ENCODE assay signal across 10 cellular contexts in genomic region chr7:76515999-76516443, GRCh38. TPM values are rescaled to one million over a fixed set of nuclear protein-coding genes. Genes with fewer than 3 reads are reported as not detected.
A peak's percentile ranks its signal among the peaks of the same experiment; 100 is the strongest.
DNase-seq lines count a peak whose midpoint lies in the region; ATAC-seq and TF ChIP-seq lines count a peak whose summit lies in the region.
"Had no signal": no experiment of that assay in that cellular context is flagged by ENCODE, and none has a peak within 500 bp of the region (broad histone marks: within the 10 kb centered on the region; RNA-seq: fewer than 3 reads in every experiment).

No MANE protein-coding gene starts in this region.

- H3K4me3 Mint-ChIP-seq in MCF 10A (ENCODE audit: unreplicated experiment), result no peak overlapping the region
- H3K4me3 Mint-ChIP-seq: central memory CD8-positive, alpha-beta T cell had no signal

- no peaks in the 10 kb centered on the region for H3K9me3 Mint-ChIP-seq in MCF 10A (ENCODE audit: unreplicated experiment)
- H3K9me3 Mint-ChIP-seq: central memory CD8-positive, alpha-beta T cell had no signal

- WGBS in SK-N-SH (ENCODE audit: low lambda C conversion rate), result no CpG with 5 or more reads among the region's 32 CpGs
- no CpG with 5 or more reads among the region's 32 CpGs for WGBS in gastroesophageal sphincter (ENCODE audit: low coverage in 1 of 2), 2 donors
- 38% methylated on average over 13 of the region's 32 CpGs; no CpG with 5 or more reads in 1 of the 2 donors for WGBS in testis, 2 donors
- WGBS in esophagus squamous epithelium, 2 donors, result no CpG with 5 or more reads among the region's 32 CpGs

- H3K4me3 ChIP-seq in breast epithelium, result no peak overlapping the region
- no peak overlapping the region for H3K4me3 ChIP-seq in SK-N-SH (ENCODE audit: low read depth in 2 of 2, low read length in 1 of 2)
- H3K4me3 ChIP-seq in gastroesophageal sphincter, result peak overlapping the region in 1 of 2 donors; percentile 22
- H3K4me3 ChIP-seq in testis, result no peak overlapping the region
- no peak overlapping the region for H3K4me3 ChIP-seq in esophagus squamous epithelium

- no peak overlapping the region for H3K27ac Mint-ChIP-seq in MCF 10A (ENCODE audit: low read depth, unreplicated experiment)

- intact Hi-C loops in MCF 10A (cut with micrococcal nuclease), result no loop called here
- intact Hi-C loops in breast epithelium (cut with DNase I; ENCODE audit: low total_unique reads), result no loop called here
- intact Hi-C loops in testis (cut with DNase I; ENCODE audit: low total_unique reads), result no loop called here
- intact Hi-C loops in esophagus squamous epithelium (cut with DNase I), result no loop called here

- no peak for TF ChIP-seq EP300 in SK-N-SH (IDR thresholded peaks at IDR 0.05; ENCODE audit: borderline replicate concordance in 1 of 2, low read depth in 1 of 2, low read length in 1 of 2)
- TF ChIP-seq EP300 in gastroesophageal sphincter (IDR thresholded peaks at IDR 0.05), result no peak

- no peaks in the 10 kb centered on the region for H4K20me1 ChIP-seq in SK-N-SH (ENCODE audit: insufficient read depth)

- no peak overlapping the region for H2AFZ ChIP-seq in SK-N-SH (ENCODE audit: low read depth)

- H3K9me3 ChIP-seq in breast epithelium, result no peaks in the 10 kb centered on the region
- H3K9me3 ChIP-seq in SK-N-SH, result no peaks in the 10 kb centered on the region
- no peaks in the 10 kb centered on the region for H3K9me3 ChIP-seq in gastroesophageal sphincter
- no peaks in the 10 kb centered on the region for H3K9me3 ChIP-seq in testis
- no peaks in the 10 kb centered on the region for H3K9me3 ChIP-seq in esophagus squamous epithelium

- H3K27me3 ChIP-seq in breast epithelium (no peaks in the 10 kb centered on the region), SK-N-SH (ENCODE audit: insufficient read depth) (no peaks in the 10 kb centered on the region), gastroesophageal sphincter (no peaks in the 10 kb centered on the region), testis (no peaks in the 10 kb centered on the region), esophagus squamous epithelium (peaks cover 0 to 5% (median 0%) of the 10 kb centered on the region in 4 donors)

- no peak overlapping the region for H3K4me2 ChIP-seq in SK-N-SH

- H3K36me3 ChIP-seq in breast epithelium, result no peaks in the 10 kb centered on the region
- H3K36me3 ChIP-seq in SK-N-SH (replicated peaks in 1 of 2; ENCODE audit: control insufficient read depth in 1 of 2, insufficient read depth in 2 of 2, low read length in 1 of 2), result no peaks in the 10 kb centered on the region
- H3K36me3 ChIP-seq in gastroesophageal sphincter, result no peaks in the 10 kb centered on the region
- no peaks in the 10 kb centered on the region for H3K36me3 ChIP-seq in testis (ENCODE audit: low read depth, missing control alignments)
- H3K36me3 ChIP-seq in esophagus squamous epithelium, result no peaks in the 10 kb centered on the region

- no peaks in the 10 kb centered on the region for H3F3A ChIP-seq in SK-N-SH (replicated peaks; ENCODE audit: insufficient read depth)

- peak; percentile 52 for DNase-seq in MCF 10A (ENCODE audit: unreplicated experiment)
- no peak for DNase-seq in breast epithelium (ENCODE audit: low spot score in 2 of 2)
- DNase-seq in SK-N-SH, result peak; percentile 85
- peak; percentile 81 for DNase-seq in testis
- DNase-seq in esophagus squamous epithelium (lab: John Stamatoyannopoulos, UW), result no peak

- H3K9ac ChIP-seq in SK-N-SH, result no peak overlapping the region

- no TSS peak for BruUV-seq in MCF 10A (replicated peaks; lab: Mats Ljungman, UMichigan)

- H3K27ac ChIP-seq in breast epithelium (no peak overlapping the region), SK-N-SH (ENCODE audit: low read depth in 2 of 2, low read length in 1 of 2) (no peak overlapping the region), gastroesophageal sphincter (no peak overlapping the region), testis (no peak overlapping the region), esophagus squamous epithelium (no peak overlapping the region)

- no peak for TF ChIP-seq POLR2A in breast epithelium (IDR thresholded peaks at IDR 0.05)
- TF ChIP-seq POLR2A in gastroesophageal sphincter (IDR thresholded peaks at IDR 0.05), result no peak
- no peak for TF ChIP-seq POLR2A in testis (IDR thresholded peaks at IDR 0.05)
- no peak for TF ChIP-seq POLR2A in esophagus squamous epithelium (IDR thresholded peaks at IDR 0.05)

- TF ChIP-seq CTCF in MCF 10A (IDR thresholded peaks at IDR 0.05; ENCODE audit: unreplicated experiment) (peak; percentile 93), breast epithelium (IDR thresholded peaks at IDR 0.05) (no peak), SK-N-SH (IDR thresholded peaks at IDR 0.05) (peak; percentile 59), gastroesophageal sphincter (IDR thresholded peaks at IDR 0.05) (peak in 1 of 4 experiments; percentile 85), testis (IDR thresholded peaks at IDR 0.05) (peak in 2 of 3 experiments; percentile 74 to 89), esophagus squamous epithelium (IDR thresholded peaks at IDR 0.05) (peak in 3 of 6 experiments; percentile 60 to 71 (median 62))

- POLR2A ChIA-PET in MCF 10A (lab: Yijun Ruan, JAX) (no interaction called here), SK-N-SH (lab: Yijun Ruan, JAX) (no interaction called here)

- H3K9me2 ChIP-seq in SK-N-SH, result no peaks in the 10 kb centered on the region

- H3K27me3 Mint-ChIP-seq in MCF 10A (ENCODE audit: insufficient read depth, unreplicated experiment), result no peaks in the 10 kb centered on the region
- H3K27me3 Mint-ChIP-seq: central memory CD8-positive, alpha-beta T cell had no signal

- peak; percentile 80 for TF ChIP-seq RAD21 in SK-N-SH (IDR thresholded peaks at IDR 0.05; ENCODE audit: low read length)

- CTCF ChIA-PET in MCF 10A (lab: Yijun Ruan, JAX), result interaction anchor here (0.6 kb wide), 1 partner anchor 81 kb away, joined by 3 read pairs; no protein-coding TSS in a partner anchor
- CTCF ChIA-PET in SK-N-SH (lab: Yijun Ruan, JAX), result no interaction called here

- H3K36me3 Mint-ChIP-seq in MCF 10A (ENCODE audit: insufficient read depth, unreplicated experiment), result peaks cover 5% of the 10 kb centered on the region

- no peaks in the 10 kb centered on the region for H3K79me2 ChIP-seq in SK-N-SH (ENCODE audit: insufficient read depth)

- H3K4me1 ChIP-seq in breast epithelium, result no peaks in the 10 kb centered on the region
- peaks cover 0 to 3% of the 10 kb centered on the region in 2 experiments; a peak in 1 of 4 replicates for H3K4me1 ChIP-seq in SK-N-SH (ENCODE audit: control insufficient read depth in 1 of 2, insufficient read depth in 2 of 2, low read depth in 1 of 2, low read length in 1 of 2)
- H3K4me1 ChIP-seq in gastroesophageal sphincter, result peaks cover 0 to 16% (median 0%) of the 10 kb centered on the region in 3 donors
- peaks cover 16% of the 10 kb centered on the region for H3K4me1 ChIP-seq in testis
- H3K4me1 ChIP-seq in esophagus squamous epithelium, result peaks cover 3 to 34% (median 8%) of the 10 kb centered on the region in 3 donors

- ATAC-seq in gastroesophageal sphincter (peak; percentile 42), GM18868 (IDR thresholded peaks at IDR 0.05; ENCODE audit: unreplicated experiment) (no peak), GM19397 (IDR thresholded peaks at IDR 0.05; ENCODE audit: unreplicated experiment) (no peak)

- H3K4me1 Mint-ChIP-seq in MCF 10A (ENCODE audit: insufficient read depth, unreplicated experiment), result peaks cover 15% of the 10 kb centered on the region
- H3K4me1 Mint-ChIP-seq: central memory CD8-positive, alpha-beta T cell had no signal

TF ChIP-seq in SK-N-SH, 30 proteins besides CTCF, POLR2A, EP300 and RAD21:
- TF ChIP-seq EZH2phosphoT487 (IDR thresholded peaks at IDR 0.05; ENCODE audit: borderline replicate concordance, low read depth), result no peak
- TF ChIP-seq TEAD4 (IDR thresholded peaks at IDR 0.05; ENCODE audit: borderline replicate concordance, insufficient read depth), result no peak
- peak; percentile 77 for TF ChIP-seq SMC3 (IDR thresholded peaks at IDR 0.05; ENCODE audit: low read depth, low read length)
- TF ChIP-seq JUND (IDR thresholded peaks at IDR 0.05), result no peak
- TF ChIP-seq USF2 (IDR thresholded peaks at IDR 0.05; ENCODE audit: borderline replicate concordance, low read depth, low read length), result no peak

RNA-seq across cellular contexts. Expression of gene UPK3B, which starts 5.7 kb away (rescaled TPM):
- total RNA-seq in MCF 10A (2022) (1.0 and 1.1 TPM in 2 replicates), breast epithelium (10 to 100 TPM in 1 of 3 donors, 1 to 10 TPM in 2; 2.1 to 77.9 (median 5.9) TPM), gastroesophageal sphincter (under 1 TPM in 2 of 4 donors, not detected in 2; 0.40 to 0.81 TPM), testis (10 to 100 TPM; 19.1 to 27.1 TPM), esophagus squamous epithelium (10 to 100 TPM in 3 of 4 donors, 1 to 10 TPM in 1; 9.2 to 34.9 (median 23.8) TPM)
- polyA plus RNA-seq in SK-N-SH (2012; rRNA removed) (0.11 TPM in 1 of 2 replicates, not detected in the other), testis (ENCODE audit: insufficient read depth, low read depth, low replicate concordance) (66.8 TPM)
- 0.01 TPM in 1 of 2 replicates, not detected in the other for polyA plus RNA-seq in SK-N-SH (2012; cell fraction: cytosol; rRNA removed)
- 0.68 and 0.92 TPM in 2 replicates for polyA plus RNA-seq in SK-N-SH (2012; cell fraction: nucleus; rRNA removed)
- total RNA-seq: pulmonary artery endothelial cell had no signal

RNA-seq across cellular contexts. Expression of gene SPDYE16, which starts 27.1 kb away (rescaled TPM):
- total RNA-seq in MCF 10A (2022), result 0.29 TPM in 1 of 2 replicates, not detected in the other
- under 1 TPM in 1 of 3 donors, not detected in 2; 0.73 TPM for total RNA-seq in breast epithelium
- polyA plus RNA-seq in SK-N-SH (2012; rRNA removed), result 0.10 TPM in 1 of 2 replicates, not detected in the other
- 0.03 and 0.05 TPM in 2 replicates for polyA plus RNA-seq in SK-N-SH (2012; cell fraction: cytosol; rRNA removed)
- polyA plus RNA-seq in SK-N-SH (2012; cell fraction: nucleus; rRNA removed), result 0.20 and 0.39 TPM in 2 replicates
- 1 to 10 TPM in 1 of 4 donors, under 1 TPM in 2, not detected in 1; 0.42 to 3.7 (median 0.94) TPM for total RNA-seq in gastroesophageal sphincter
- 1 to 10 TPM in 1 of 2 donors, under 1 TPM in 1; 0.68 to 1.3 TPM for total RNA-seq in testis
- 4.1 TPM for polyA plus RNA-seq in testis (ENCODE audit: insufficient read depth, low read depth, low replicate concordance)
- not detected for total RNA-seq in esophagus squamous epithelium
- total RNA-seq: pulmonary artery endothelial cell had no signal

RNA-seq across cellular contexts. Expression of gene DTX2, which starts 54.5 kb away (rescaled TPM):
- total RNA-seq in MCF 10A (2022) (29.9 and 35.2 TPM in 2 replicates), breast epithelium (10 to 100 TPM; 17.6 to 30.5 (median 21.7) TPM), gastroesophageal sphincter (10 to 100 TPM; 15.4 to 28.6 (median 24.8) TPM), testis (100 to 1,000 TPM; 200 to 239 TPM), esophagus squamous epithelium (100 to 1,000 TPM in 1 of 4 donors, 10 to 100 TPM in 3; 38.7 to 107 (median 59.7) TPM)
- polyA plus RNA-seq in SK-N-SH (2012; rRNA removed) (6.7 and 7.6 TPM in 2 replicates), testis (ENCODE audit: insufficient read depth, low read depth, low replicate concordance) (65.1 TPM)
- 2.6 and 5.4 TPM in 2 replicates for polyA plus RNA-seq in SK-N-SH (2012; cell fraction: cytosol; rRNA removed)
- polyA plus RNA-seq in SK-N-SH (2012; cell fraction: nucleus; rRNA removed), result 24.4 and 27.2 TPM in 2 replicates

Comparison
In these comparisons a context has a peak if more than half of its experiments do, and no peak if none do; other contexts are left out.
1. DNase-seq: peak in MCF 10A (single experiment), SK-N-SH (single experiment) and testis (single experiment); none in breast epithelium (0 of 2) and esophagus squamous epithelium (single experiment).
2. CTCF ChIP-seq: peak in MCF 10A (single experiment), SK-N-SH (single experiment) and testis (2 of 3); none in breast epithelium (0 of 3).